Comparison of ENCODE assay signal across 26 cellular contexts in genomic region chr12:68530299-68530698, GRCh38.
"Had no signal": no experiment of that assay in that cellular context is flagged by ENCODE, and none has a peak within 500 bp of the region (broad histone marks: within the 10 kb centered on the region; RNA-seq: fewer than 3 reads in every experiment).

No MANE protein-coding gene starts in this region.

- H3K27me3 Mint-ChIP-seq: activated naive CD8-positive, alpha-beta T cell treated with anti-CD3 and anti-CD28 coated beads for 36 hours; dendritic cell treated with granulocyte-macrophage colony-stimulating factor and Interleukin-4, amounts not matched to agents 40 ng/mL and 50 ng/mL, for 4 days; naive thymus-derived CD8-positive, alpha-beta T cell; T-helper 17 cell; type B pancreatic cell had no signal

- ATAC-seq: foreskin keratinocyte; lower lobe of right lung; naive thymus-derived CD8-positive, alpha-beta T cell; psoas muscle; T-helper 17 cell had no signal

- H3K4me3 Mint-ChIP-seq: activated CD4-positive, alpha-beta memory T cell treated with anti-CD3 and anti-CD28 coated beads for 36 hours; activated CD4-positive, alpha-beta T cell treated with anti-CD3 and anti-CD28 coated beads, Interleukin-2, amount 10 ng/mL, durations not matched to agents 24 days and 14 days; activated naive CD4-positive, alpha-beta T cell treated with anti-CD3 and anti-CD28 coated beads for 36 hours; activated naive CD8-positive, alpha-beta T cell treated with anti-CD3 and anti-CD28 coated beads for 36 hours; activated T-helper 1 cell treated with anti-CD3 and anti-CD28 coated beads, Interleukin-12 subunit alpha, Interleukin-12 subunit beta, Interleukin-2, Interleukin-4 antibody, amounts not matched to agents 30 ng/mL and 10 ng/mL and 1 ng/mL, durations not matched to agents 14 hours and 24 hours and 36 hours; dendritic cell treated with granulocyte-macrophage colony-stimulating factor and Interleukin-4, amounts not matched to agents 40 ng/mL and 50 ng/mL, for 4 days; naive thymus-derived CD8-positive, alpha-beta T cell; T-helper 17 cell; type B pancreatic cell had no signal

- H3K36me3 Mint-ChIP-seq: activated CD4-positive, alpha-beta memory T cell treated with anti-CD3 and anti-CD28 coated beads for 36 hours; type B pancreatic cell had no signal

- H3K4me3 ChIP-seq: adrenal gland, esophagus muscularis mucosa, heart left ventricle, lower lobe of right lung, psoas muscle, spleen, testis, uterus had no signal

- H3K36me3 ChIP-seq: adrenal gland, esophagus muscularis mucosa, heart left ventricle, lower lobe of right lung, spleen, uterus had no signal

- H3K9me3 ChIP-seq: esophagus muscularis mucosa, heart left ventricle, lower lobe of right lung, psoas muscle, testis, uterus had no signal

- H3K27ac ChIP-seq: adrenal gland, foreskin keratinocyte, lower lobe of right lung, psoas muscle, spleen, testis had no signal

- H3K4me1 ChIP-seq: adrenal gland, foreskin keratinocyte, lower lobe of right lung, psoas muscle, testis had no signal

- H3K9me3 Mint-ChIP-seq: activated naive CD4-positive, alpha-beta T cell treated with anti-CD3 and anti-CD28 coated beads for 36 hours; dendritic cell treated with granulocyte-macrophage colony-stimulating factor and Interleukin-4, amounts not matched to agents 40 ng/mL and 50 ng/mL, for 4 days; type B pancreatic cell had no signal

- H3K27ac Mint-ChIP-seq: activated CD4-positive, alpha-beta memory T cell treated with anti-CD3 and anti-CD28 coated beads for 36 hours; activated CD4-positive, alpha-beta T cell treated with anti-CD3 and anti-CD28 coated beads, Interleukin-2, amount 10 ng/mL, durations not matched to agents 24 days and 14 days; activated naive CD4-positive, alpha-beta T cell treated with anti-CD3 and anti-CD28 coated beads for 36 hours; activated naive CD8-positive, alpha-beta T cell treated with anti-CD3 and anti-CD28 coated beads for 36 hours; activated T-helper 1 cell treated with anti-CD3 and anti-CD28 coated beads, Interleukin-12 subunit alpha, Interleukin-12 subunit beta, Interleukin-2, Interleukin-4 antibody, amounts not matched to agents 30 ng/mL and 10 ng/mL and 1 ng/mL, durations not matched to agents 14 hours and 24 hours and 36 hours; type B pancreatic cell had no signal

- H3K27me3 ChIP-seq: adrenal gland, esophagus muscularis mucosa, foreskin keratinocyte, heart left ventricle, spleen, testis, uterus had no signal

- DNase-seq: activated CD4-positive, alpha-beta memory T cell treated with anti-CD3 and anti-CD28 coated beads for 36 hours; activated CD4-positive, alpha-beta T cell treated with anti-CD3 and anti-CD28 coated beads, Interleukin-2, amount 10 ng/mL, durations not matched to agents 24 days and 14 days; activated CD4-positive, CD25-positive, alpha-beta regulatory T cell treated with anti-CD3 and anti-CD28 coated beads, Interleukin-2, amount 50 U/mL, for 72 hours; activated CD8-positive, alpha-beta memory T cell treated with anti-CD3 and anti-CD28 coated beads, Interleukin-2, amount 50 U/mL, for 4 hours; activated effector memory CD4-positive, alpha-beta T cell treated with anti-CD3 and anti-CD28 coated beads, Interleukin-2, amount 50 U/mL, for 16 hours; activated naive CD4-positive, alpha-beta T cell treated with anti-CD3 and anti-CD28 coated beads for 36 hours; activated naive CD8-positive, alpha-beta T cell treated with anti-CD3 and anti-CD28 coated beads for 36 hours; activated T-cell treated with anti-CD3 and anti-CD28 coated beads, Interleukin-2, amount 50 U/mL, for 1 hour; caudate nucleus; foreskin keratinocyte; hypothalamus; lower lobe of right lung; naive thymus-derived CD8-positive, alpha-beta T cell; psoas muscle; spleen; stimulated activated naive CD4-positive, alpha-beta T cell; SW 1271; T-helper 17 cell; testis; uterus had no signal
